In genomic region chr12:31728917-31729640, GRCh38 we compare ENCODE assay signal across 1 cellular context.
TF ChIP-seq lines count a peak whose summit lies in the region.

Gene AMN1 (minus strand): TSS chr12:31729021. CDS start chr12:31729008, 13 bp downstream.

TF ChIP-seq in K562, 482 proteins besides CTCF, POLR2A, EP300 and RAD21 (continued from another document and continues in another):
- TF ChIP-seq MEIS2 (IDR thresholded peaks at IDR 0.05; ENCODE audit: partially characterized antibody) (no peak), SETDB1 (IDR thresholded peaks at IDR 0.05; ENCODE audit: low read length) (no peak), RBM15 (IDR thresholded peaks at IDR 0.05; ENCODE audit: insufficient read depth, low read length) (no peak), RFX1 (IDR thresholded peaks at IDR 0.05) (no peak), FOXP1 (CRISPR knock-in tag; IDR thresholded peaks at IDR 0.05) (0 out of 2 replicates have a peak, but pooled peaks have one; percentile 20), LEF1 (IDR thresholded peaks at IDR 0.05) (no peak), ZNF609 (CRISPR knock-in tag; IDR thresholded peaks at IDR 0.05; ENCODE audit: borderline replicate concordance) (no peak), NCOA4 (IDR thresholded peaks at IDR 0.05; ENCODE audit: partially characterized antibody) (peak; percentile 26), C11orf30 (IDR thresholded peaks at IDR 0.05; ENCODE audit: low read depth) (no peak), POLR3A (IDR thresholded peaks at IDR 0.05; ENCODE audit: borderline replicate concordance, extremely low read depth, insufficient read depth, insufficient read length) (no peak), ZBTB5 (IDR thresholded peaks at IDR 0.05) (no peak), RB1 (IDR thresholded peaks at IDR 0.05; ENCODE audit: low read depth) (no peak), ZNF316 (IDR thresholded peaks at IDR 0.05) (no peak), U2AF2 (optimal IDR thresholded peaks at IDR 0.05; ENCODE audit: low read depth, low read length) (no peak), ZHX1 (conservative IDR thresholded peaks at IDR 0.05; ENCODE audit: low read length) (no peak), TBP (optimal IDR thresholded peaks at IDR 0.05; ENCODE audit: low read depth, low read length) (peak; percentile 95), E2F4 (CRISPR knock-in tag; IDR thresholded peaks at IDR 0.05; ENCODE audit: low read depth) (0 out of 2 replicates have a peak, but pooled peaks have one; percentile 42), GABPB1 (CRISPR knock-in tag; IDR thresholded peaks at IDR 0.05) (peak; percentile 77), NFIC (IDR thresholded peaks at IDR 0.05) (no peak; the same call in 1 of the 2 replicates), MIER1 (IDR thresholded peaks at IDR 0.05; ENCODE audit: low read depth) (no peak), MTA2 (IDR thresholded peaks at IDR 0.05; ENCODE audit: low read depth) (no peak), FOXP4 (CRISPR knock-in tag; IDR thresholded peaks at IDR 0.05; ENCODE audit: borderline replicate concordance) (0 out of 2 replicates have a peak, but pooled peaks have one; percentile 45), ZNF253 (CRISPR knock-in tag; conservative IDR thresholded peaks at IDR 0.05) (no peak), RNF219 (CRISPR knock-in tag; IDR thresholded peaks at IDR 0.05) (no peak), ZSCAN29 (IDR thresholded peaks at IDR 0.05) (peak; percentile 83), FIP1L1 (IDR thresholded peaks at IDR 0.05; ENCODE audit: low read depth, low read length, poor library complexity, severe bottlenecking) (no peak), RFX5 (IDR thresholded peaks at IDR 0.05; ENCODE audit: low read depth, low read length) (peak; percentile 69; the same call in 1 of the 2 replicates), MAFG (tag; conservative IDR thresholded peaks at IDR 0.05) (no peak), SREBF2 (CRISPR knock-in tag; IDR thresholded peaks at IDR 0.05) (no peak), NFRKB (IDR thresholded peaks at IDR 0.05; ENCODE audit: low read depth) (peak; percentile 67), BRF2 (IDR thresholded peaks at IDR 0.05; ENCODE audit: borderline replicate concordance, insufficient read depth, insufficient read length) (no peak), STAG1 (CRISPR knock-in tag; IDR thresholded peaks at IDR 0.05; ENCODE audit: borderline replicate concordance) (no peak), ASH1L (IDR thresholded peaks at IDR 0.05; ENCODE audit: borderline replicate concordance, low read depth, partially characterized antibody) (no peak), ZNF232 (CRISPR knock-in tag; IDR thresholded peaks at IDR 0.05) (no peak), ZNF239 (CRISPR knock-in tag; IDR thresholded peaks at IDR 0.05) (no peak), ZNF224 (CRISPR knock-in tag; IDR thresholded peaks at IDR 0.05) (no peak), GTF3C2 (IDR thresholded peaks at IDR 0.05; ENCODE audit: borderline replicate concordance, extremely low read depth, insufficient read length) (no peak), RFX7 (CRISPR knock-in tag; IDR thresholded peaks at IDR 0.05) (no peak), ETV1 (tag; conservative IDR thresholded peaks at IDR 0.05; ENCODE audit: low read depth) (peak; percentile 65), NCOA6 (IDR thresholded peaks at IDR 0.05) (no peak), ZBTB2 (IDR thresholded peaks at IDR 0.05) (no peak; the same call in 1 of the 2 replicates), HDGF (IDR thresholded peaks at IDR 0.05) (no peak)
